In the genomic region with DNA sequence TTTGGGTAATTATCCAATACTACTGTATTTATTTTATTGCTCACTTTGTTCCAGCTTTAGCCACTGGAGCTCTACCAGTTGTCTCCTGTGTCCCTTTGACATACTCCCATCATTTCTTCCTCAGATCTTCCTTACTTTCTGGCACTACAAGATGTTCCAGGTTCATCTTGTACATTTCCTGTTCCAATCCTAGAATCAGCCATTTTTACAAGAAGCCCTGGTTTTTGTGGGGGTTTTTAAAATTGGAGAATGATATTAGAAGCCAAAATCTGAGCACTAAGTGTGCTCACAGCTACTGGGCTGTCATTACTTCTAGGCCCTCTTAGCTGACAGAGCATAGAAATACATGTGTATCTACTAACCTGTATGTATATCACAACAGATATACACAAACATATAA, we compare ENCODE assay signal across 23 cellular contexts.
"Had no signal": no experiment of that assay in that cellular context is flagged by ENCODE, and none has a peak within 500 bp of the region (broad histone marks: within the 10 kb centered on the region; RNA-seq: fewer than 3 reads in every experiment).

No MANE protein-coding gene starts in this region.

- H3K36me3 ChIP-seq: SJSA1 had no signal

- ATAC-seq: K562 had no signal

- H3K27me3 ChIP-seq: SJSA1 had no signal

- DNase-seq: Kasumi-1, MM.1S, NCI-H1092 treated with DMSO at 0.1 percent for 48 hours, NCI-H1436, NCI-H187, NCI-H2029, NCI-H2081 treated with DMSO at 0.1 percent for 48 hours, NCI-H2171, NCI-H226, NCI-H446, NCI-H510A, NCI-H524 treated with DMSO at 0.1 percent for 48 hours, NCI-H69, NCI-H774, Right ventricle myocardium superior, RPMI8226, SIG-M5, SW 1271 had no signal

- H3K9me3 ChIP-seq: SJSA1 had no signal

- H3K4me3 Mint-ChIP-seq: IgD-negative memory B cell had no signal

- H3K4me2 ChIP-seq: KMS-11 had no signal

- H3K27ac Mint-ChIP-seq: IgD-negative memory B cell had no signal

- H3K9ac ChIP-seq: KMS-11 had no signal

- H3K27ac ChIP-seq: KMS-11, SJSA1, SK-N-MC had no signal

- H3K4me3 ChIP-seq: K562, SJSA1, SK-N-MC had no signal
